8 cellular contexts compared by ENCODE assay signal in genomic region chr2:113756088-113757058, GRCh38. TPM values are rescaled to one million over a fixed set of nuclear protein-coding genes. Genes with fewer than 3 reads are reported as not detected.
DNase-seq lines count a peak whose midpoint lies in the region; ATAC-seq and TF ChIP-seq lines count a peak whose summit lies in the region.

Gene SLC35F5 (minus strand): TSS chr2:113756642. CDS start chr2:113756409, 233 bp downstream.

- H3K9me2 ChIP-seq in MM.1S (replicated peaks; ENCODE audit: insufficient read depth, low read length) (no peaks in the 10 kb centered on the region), neural cell (ENCODE audit: insufficient read depth, low read length) (no peaks in the 10 kb centered on the region)

- peak within 1 kb of the TSS; percentile 90 for H2AFZ ChIP-seq in MM.1S (ENCODE audit: low read length)
- H2AFZ ChIP-seq in neural cell (ENCODE audit: low read depth, low read length) = peak within 1 kb of the TSS; percentile 95

- peak within 1 kb of the TSS; percentile 98 for H3K27ac ChIP-seq in MM.1S (ENCODE audit: low read length)
- H3K27ac ChIP-seq in neural cell (ENCODE audit: low read length) = peak within 1 kb of the TSS; percentile 89

- peak within 1 kb of the TSS; percentile 82 for H3K4me2 ChIP-seq in MM.1S (ENCODE audit: low read depth, low read length)
- peak within 1 kb of the TSS; percentile 87 for H3K4me2 ChIP-seq in neural cell (ENCODE audit: low read length)

- H3K9ac ChIP-seq in MM.1S (ENCODE audit: low read length) (peak within 1 kb of the TSS; percentile 97), neural cell (ENCODE audit: low read length) (peak within 1 kb of the TSS; percentile 95)

- peaks cover 11% of the 10 kb centered on the region for H3F3A ChIP-seq in MM.1S (ENCODE audit: insufficient read depth, low read length)
- H3F3A ChIP-seq in neural cell (ENCODE audit: insufficient read depth, low read length, poor library complexity, severe bottlenecking) = no peaks in the 10 kb centered on the region

- peak; percentile 37 for TF ChIP-seq EP300 in neural cell (conservative IDR thresholded peaks at IDR 0.05; ENCODE audit: poor library complexity, severe bottlenecking)

- peak within 1 kb of the TSS; percentile 99 for H3K4me3 ChIP-seq in MM.1S (ENCODE audit: low read length)
- peak within 1 kb of the TSS; percentile 94 for H3K4me3 ChIP-seq in fibroblast of the aortic adventitia (ENCODE audit: low read depth, low read length)
- H3K4me3 ChIP-seq in neural cell (ENCODE audit: low read length) = peak within 1 kb of the TSS; percentile 86

- H3K4me1 ChIP-seq in MM.1S (ENCODE audit: low read length) = peaks cover 8% of the 10 kb centered on the region; the same call in 1 of the 2 replicates

- in situ Hi-C loops in G401 (cut with HindIII; ENCODE audit: low sequenced_read_pairs) = no loop called here

- peak; percentile 90 for ATAC-seq in stimulated activated naive CD8-positive, alpha-beta T cell treated with anti-CD3 and anti-CD28 coated beads, Interleukin-15, amount 100 ng/mL, for 72 hours

- peaks cover 38% of the 10 kb centered on the region for H3K79me2 ChIP-seq in MM.1S (ENCODE audit: low read length)
- H3K79me2 ChIP-seq in neural cell (replicated peaks; ENCODE audit: insufficient read depth, low read length) = peaks cover 35% of the 10 kb centered on the region

- H3K27me3 Mint-ChIP-seq in stimulated activated naive CD8-positive, alpha-beta T cell treated with anti-CD3 and anti-CD28 coated beads, Interleukin-15, amount 100 ng/mL, for 72 hours = no peaks in the 10 kb centered on the region

- H3K4me1 Mint-ChIP-seq in stimulated activated naive CD8-positive, alpha-beta T cell treated with anti-CD3 and anti-CD28 coated beads, Interleukin-15, amount 100 ng/mL, for 72 hours = peaks cover 14% of the 10 kb centered on the region

- DNase-seq in G401 (ENCODE audit: low spot score) = peak; percentile 87
- DNase-seq in HCEC 1CT = peak; percentile 91
- peak; percentile 91 for DNase-seq in MM.1S
- peak; percentile 73 for DNase-seq in SHP77 treated with DMSO at 0.1 percent for 48 hours (lab: John Stamatoyannopoulos, UW)
- peak; percentile 98 for DNase-seq in activated effector memory CD4-positive, alpha-beta T cell treated with anti-CD3 and anti-CD28 coated beads, Interleukin-2, amount 50 U/mL, for 16 hours
- DNase-seq in fibroblast of the aortic adventitia (ENCODE audit: low read depth) = peak; percentile 86
- peak; percentile 94 to 98 for DNase-seq in stimulated activated naive CD8-positive, alpha-beta T cell treated with anti-CD3 and anti-CD28 coated beads, Interleukin-15, amount 100 ng/mL, for 72 hours

- H4K20me1 ChIP-seq in MM.1S (ENCODE audit: insufficient read depth, low read length) (no peaks in the 10 kb centered on the region), neural cell (ENCODE audit: insufficient read depth) (no peaks in the 10 kb centered on the region)

- H3K9me3 ChIP-seq in MM.1S (replicated peaks; ENCODE audit: insufficient read depth, low read length) = no peaks in the 10 kb centered on the region
- no peaks in the 10 kb centered on the region for H3K9me3 ChIP-seq in neural cell (ENCODE audit: low read length)

- 0 out of 2 replicates have a peak, but pooled peaks cover 3% of the 10 kb centered on the region for H3K36me3 ChIP-seq in MM.1S (replicated peaks; ENCODE audit: insufficient read depth, low read length)
- no peaks in the 10 kb centered on the region for H3K36me3 ChIP-seq in neural cell (ENCODE audit: insufficient read depth, low read length)

- H3K27ac Mint-ChIP-seq in stimulated activated naive CD8-positive, alpha-beta T cell treated with anti-CD3 and anti-CD28 coated beads, Interleukin-15, amount 100 ng/mL, for 72 hours = peak within 1 kb of the TSS; percentile 98

- TF ChIP-seq CTCF in MM.1S (IDR thresholded peaks at IDR 0.05; ENCODE audit: low read length) = no peak
- TF ChIP-seq CTCF in fibroblast of the aortic adventitia (IDR thresholded peaks at IDR 0.05; ENCODE audit: insufficient read depth, low read length) = no peak
- no peak for TF ChIP-seq CTCF in neural cell (IDR thresholded peaks at IDR 0.05; ENCODE audit: poor library complexity, severe bottlenecking)

- H3K27me3 ChIP-seq in MM.1S (replicated peaks; ENCODE audit: insufficient read depth, low read length) = no peaks in the 10 kb centered on the region
- no peaks in the 10 kb centered on the region for H3K27me3 ChIP-seq in neural cell (ENCODE audit: insufficient read depth, low read depth, low read length)

- TF ChIP-seq RAD21 in neural cell (conservative IDR thresholded peaks at IDR 0.05) = no peak

- no peaks in the 10 kb centered on the region for H3K9me3 Mint-ChIP-seq in stimulated activated naive CD8-positive, alpha-beta T cell treated with anti-CD3 and anti-CD28 coated beads, Interleukin-15, amount 100 ng/mL, for 72 hours

- H3K4me3 Mint-ChIP-seq in stimulated activated naive CD8-positive, alpha-beta T cell treated with anti-CD3 and anti-CD28 coated beads, Interleukin-15, amount 100 ng/mL, for 72 hours = peak within 1 kb of the TSS; percentile 87 to 88

TF ChIP-seq in neural cell, 6 proteins besides CTCF, POLR2A, EP300 and RAD21:
- TF ChIP-seq EZH2 (IDR thresholded peaks at IDR 0.05; ENCODE audit: borderline replicate concordance, insufficient read depth, low read length, poor library complexity, severe bottlenecking) = no peak
- peak; percentile 56 for TF ChIP-seq REST (IDR thresholded peaks at IDR 0.05; ENCODE audit: borderline replicate concordance)
- peak; percentile 35 for TF ChIP-seq SMC3 (conservative IDR thresholded peaks at IDR 0.05; ENCODE audit: poor library complexity)
- TF ChIP-seq MXI1 (conservative IDR thresholded peaks at IDR 0.05; ENCODE audit: poor library complexity, severe bottlenecking) = peak; percentile 83
- TF ChIP-seq POLR2AphosphoS5 (IDR thresholded peaks at IDR 0.05) = peak; percentile 95

RNA-seq across cellular contexts. Expression of gene SLC35F5, which starts in this region (rescaled TPM):
- total RNA-seq in G401 (2014; rRNA removed; shearing (Covaris generic)) = 57.5 and 116 TPM in 2 replicates
- 164 and 174 TPM in 2 replicates for total RNA-seq in fibroblast of the aortic adventitia (ENCODE audit: low replicate concordance)
- 56.2 and 56.3 TPM in 2 replicates for polyA plus RNA-seq in neural cell
- 148 and 160 TPM in 2 replicates for polyA minus RNA-seq in neural cell

Comparison
In these comparisons a context has a peak if more than half of its experiments do, and no peak if none do; other contexts are left out.
1. Peak in every context shown above with its lines: DNase-seq, ATAC-seq, H3K4me3 ChIP-seq and H3K27ac ChIP-seq.